In the genomic region with DNA sequence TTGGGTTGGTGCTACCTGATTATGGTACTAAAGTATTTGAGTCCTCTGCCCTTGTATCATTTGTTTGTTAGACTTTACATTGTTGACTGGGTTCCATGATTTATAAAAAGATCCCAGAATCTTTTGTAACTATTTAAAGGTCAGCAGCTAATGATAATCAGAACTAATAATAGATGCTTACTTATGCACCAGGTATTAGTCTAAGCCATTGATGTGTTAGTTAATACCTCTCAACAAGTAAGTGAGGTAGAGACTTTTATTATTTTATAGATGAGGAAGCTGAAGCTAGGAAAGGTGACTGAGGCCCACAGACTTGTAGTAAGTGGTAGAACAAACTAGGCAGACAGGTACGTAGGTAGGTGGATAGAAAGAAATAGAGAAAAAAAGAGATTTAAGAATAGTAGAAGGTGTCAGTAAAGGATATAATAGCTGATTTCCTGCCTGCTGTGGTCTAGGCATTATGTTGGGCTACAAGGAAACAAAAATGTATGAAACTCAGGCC, we compare ENCODE assay signal across 26 cellular contexts.
"Had no signal": no experiment of that assay in that cellular context is flagged by ENCODE, and none has a peak within 500 bp of the region (broad histone marks: within the 10 kb centered on the region; RNA-seq: fewer than 3 reads in every experiment).

No MANE protein-coding gene starts in this region.

- H3K4me1 Mint-ChIP-seq: immature natural killer cell; stimulated activated naive CD8-positive, alpha-beta T cell treated with anti-CD3 and anti-CD28 coated beads, Interleukin-15, amount 100 ng/mL, for 72 hours had no signal

- H3K4me1 ChIP-seq: foreskin keratinocyte, prostate gland had no signal

- H3K27ac ChIP-seq: dorsolateral prefrontal cortex, epithelial cell of prostate, foreskin keratinocyte, gastroesophageal sphincter, neural progenitor cell, prostate gland, sigmoid colon, skin epidermis, thyroid gland, upper lobe of left lung had no signal

- H3K27me3 Mint-ChIP-seq: naive thymus-derived CD4-positive, alpha-beta T cell; stimulated activated naive B cell treated with anti-CD40 and anti-IgM and Interleukin-4, amounts not matched to agents 10 μg/mL and 1 μg/mL and 100 μg/mL, for 72 hours; stimulated activated naive CD8-positive, alpha-beta T cell treated with anti-CD3 and anti-CD28 coated beads, Interleukin-15, amount 100 ng/mL, for 72 hours had no signal

- H3K9me3 ChIP-seq: gastroesophageal sphincter, heart left ventricle, prostate gland, sigmoid colon, thyroid gland, upper lobe of left lung had no signal

- H3K9me3 Mint-ChIP-seq: immature natural killer cell; mesothelial cell of epicardium; nephron; neural progenitor cell; stimulated activated naive B cell treated with anti-CD40 and anti-IgM and Interleukin-4, amounts not matched to agents 10 μg/mL and 1 μg/mL and 100 μg/mL, for 72 hours; stimulated activated naive CD8-positive, alpha-beta T cell treated with anti-CD3 and anti-CD28 coated beads, Interleukin-15, amount 100 ng/mL, for 72 hours had no signal

- H3K27ac Mint-ChIP-seq: immature natural killer cell; mesothelial cell of epicardium; naive thymus-derived CD4-positive, alpha-beta T cell; nephron; neural progenitor cell; stimulated activated naive B cell treated with anti-CD40 and anti-IgM and Interleukin-4, amounts not matched to agents 10 μg/mL and 1 μg/mL and 100 μg/mL, for 72 hours had no signal

- H3K36me3 ChIP-seq: heart left ventricle, neural progenitor cell, prostate gland, sigmoid colon, thyroid gland, upper lobe of left lung had no signal

- ATAC-seq: esophagus mucosa; foreskin keratinocyte; gastroesophageal sphincter; naive thymus-derived CD4-positive, alpha-beta T cell; right cardiac atrium; stimulated activated naive B cell treated with anti-CD40 and anti-IgM and Interleukin-4, amounts not matched to agents 10 μg/mL and 1 μg/mL and 100 μg/mL, for 72 hours; stimulated activated naive CD8-positive, alpha-beta T cell treated with anti-CD3 and anti-CD28 coated beads, Interleukin-15, amount 100 ng/mL, for 72 hours had no signal

- H3K27me3 ChIP-seq: dorsolateral prefrontal cortex, foreskin keratinocyte, gastroesophageal sphincter, heart left ventricle, neural progenitor cell, sigmoid colon, thyroid gland, upper lobe of left lung had no signal

- H3K4me3 Mint-ChIP-seq: immature natural killer cell; mesothelial cell of epicardium; naive thymus-derived CD4-positive, alpha-beta T cell; nephron; neural progenitor cell; stimulated activated naive B cell treated with anti-CD40 and anti-IgM and Interleukin-4, amounts not matched to agents 10 μg/mL and 1 μg/mL and 100 μg/mL, for 72 hours; stimulated activated naive CD8-positive, alpha-beta T cell treated with anti-CD3 and anti-CD28 coated beads, Interleukin-15, amount 100 ng/mL, for 72 hours had no signal

- H3K36me3 Mint-ChIP-seq: immature natural killer cell; mesothelial cell of epicardium; naive thymus-derived CD4-positive, alpha-beta T cell had no signal

- DNase-seq: dorsolateral prefrontal cortex; effector CD4-positive, alpha-beta T cell; foreskin keratinocyte; heart left ventricle; hippocampal formation; immature natural killer cell; islet precursor cell; kidney glomerular epithelial cell; mesenchymal stem cell; naive thymus-derived CD4-positive, alpha-beta T cell; right cardiac atrium; sigmoid colon; stimulated activated CD4-positive, alpha-beta T cell treated with anti-CD3 and anti-CD28 coated beads, Interleukin-15, amount 100 ng/mL, for 24 hours; stimulated activated CD4-positive, alpha-beta T cell treated with anti-CD3 and anti-CD28 coated beads, Interleukin-2, amount 100 ng/mL, for 48 hours; stimulated activated naive B cell treated with anti-CD40 and anti-IgM and Interleukin-4, amounts not matched to agents 10 μg/mL and 1 μg/mL and 100 μg/mL, for 72 hours; stimulated activated naive CD8-positive, alpha-beta T cell treated with anti-CD3 and anti-CD28 coated beads, Interleukin-15, amount 100 ng/mL, for 72 hours; thyroid gland; upper lobe of left lung had no signal

- H3K4me3 ChIP-seq: dorsolateral prefrontal cortex, gastroesophageal sphincter, heart left ventricle, neural progenitor cell, prostate gland, sigmoid colon, skin epidermis, thyroid gland, upper lobe of left lung had no signal
